ENCODE assay signal across 1 cellular context in the genomic region with DNA sequence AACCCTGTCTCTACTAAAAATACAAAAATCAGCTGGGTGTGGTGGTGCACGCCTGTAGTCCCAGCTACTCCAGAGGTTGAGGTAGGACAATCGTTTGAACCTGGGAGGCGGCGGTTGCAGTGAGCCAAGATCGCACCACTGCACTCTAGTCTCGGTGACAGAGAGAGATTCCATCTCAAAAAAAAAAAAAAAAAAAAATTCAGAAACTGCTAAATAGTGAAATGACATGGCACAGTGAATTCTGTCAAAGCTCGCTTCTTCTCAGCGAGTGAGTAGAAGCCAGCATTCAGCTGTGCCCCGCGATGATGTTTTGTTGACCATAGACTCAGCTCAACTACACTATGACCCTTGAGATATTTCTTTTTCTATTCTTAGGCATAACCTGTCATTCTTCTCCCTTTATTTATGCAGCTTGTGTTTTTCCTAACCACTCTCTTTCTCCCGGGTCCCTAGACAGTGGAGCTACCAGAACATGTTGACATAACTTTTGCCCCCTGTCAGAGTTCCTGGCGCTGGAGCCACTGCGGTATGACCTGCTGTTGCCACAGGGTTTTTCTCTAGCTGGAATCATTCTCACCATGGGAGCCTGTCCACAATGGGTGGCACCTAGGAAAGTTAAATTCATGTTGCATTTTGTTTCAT.
TF ChIP-seq lines count a peak whose summit lies in the region.

No MANE protein-coding gene starts in this region.

TF ChIP-seq in HepG2, 621 proteins besides CTCF, POLR2A, EP300 and RAD21 (continued from another document and continues in another):
- TF ChIP-seq, protein P1, sequence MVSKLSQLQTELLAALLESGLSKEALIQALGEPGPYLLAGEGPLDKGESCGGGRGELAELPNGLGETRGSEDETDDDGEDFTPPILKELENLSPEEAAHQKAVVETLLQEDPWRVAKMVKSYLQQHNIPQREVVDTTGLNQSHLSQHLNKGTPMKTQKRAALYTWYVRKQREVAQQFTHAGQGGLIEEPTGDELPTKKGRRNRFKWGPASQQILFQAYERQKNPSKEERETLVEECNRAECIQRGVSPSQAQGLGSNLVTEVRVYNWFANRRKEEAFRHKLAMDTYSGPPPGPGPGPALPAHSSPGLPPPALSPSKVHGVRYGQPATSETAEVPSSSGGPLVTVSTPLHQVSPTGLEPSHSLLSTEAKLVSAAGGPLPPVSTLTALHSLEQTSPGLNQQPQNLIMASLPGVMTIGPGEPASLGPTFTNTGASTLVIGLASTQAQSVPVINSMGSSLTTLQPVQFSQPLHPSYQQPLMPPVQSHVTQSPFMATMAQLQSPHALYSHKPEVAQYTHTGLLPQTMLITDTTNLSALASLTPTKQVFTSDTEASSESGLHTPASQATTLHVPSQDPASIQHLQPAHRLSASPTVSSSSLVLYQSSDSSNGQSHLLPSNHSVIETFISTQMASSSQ (IDR thresholded peaks at IDR 0.05; ENCODE audit: low read depth): 0 out of 2 replicates have a peak, but pooled peaks have one; percentile 17
- TF ChIP-seq, protein P1 (CRISPR knock-in tag; IDR thresholded peaks at IDR 0.05; ENCODE audit: borderline replicate concordance): no peak
- TF ChIP-seq HNRNPK (IDR thresholded peaks at IDR 0.05; ENCODE audit: low read depth, low read length, poor library complexity, severe bottlenecking) (no peak), E2F1 (CRISPR knock-in tag; IDR thresholded peaks at IDR 0.05) (no peak), CENPT (CRISPR knock-in tag; IDR thresholded peaks at IDR 0.05; ENCODE audit: low read depth) (no peak), ZNF382 (CRISPR knock-in tag; IDR thresholded peaks at IDR 0.05; ENCODE audit: borderline replicate concordance) (no peak), ZBTB38 (CRISPR knock-in tag; IDR thresholded peaks at IDR 0.05) (no peak), ZFY (CRISPR knock-in tag; IDR thresholded peaks at IDR 0.05) (no peak), ZNF251 (CRISPR knock-in tag; IDR thresholded peaks at IDR 0.05) (no peak), YEATS2 (CRISPR knock-in tag; IDR thresholded peaks at IDR 0.05; ENCODE audit: borderline replicate concordance) (no peak; the same call in 1 of the 2 replicates), JUNB (CRISPR knock-in tag; IDR thresholded peaks at IDR 0.05; ENCODE audit: borderline replicate concordance) (no peak), JDP2 (CRISPR knock-in tag; IDR thresholded peaks at IDR 0.05; ENCODE audit: borderline replicate concordance) (no peak), ZNF883 (CRISPR knock-in tag; IDR thresholded peaks at IDR 0.05; ENCODE audit: not compliant biosample characterization) (no peak), PLRG1 (conservative IDR thresholded peaks at IDR 0.05) (no peak), GPN1 (CRISPR knock-in tag; IDR thresholded peaks at IDR 0.05; ENCODE audit: borderline replicate concordance) (no peak), ZNF605 (CRISPR knock-in tag; IDR thresholded peaks at IDR 0.05) (no peak), RBM39 (IDR thresholded peaks at IDR 0.05; ENCODE audit: low read depth, low read length, poor library complexity, severe bottlenecking) (no peak), ZNF460 (CRISPR knock-in tag; IDR thresholded peaks at IDR 0.05; ENCODE audit: borderline replicate concordance) (0 out of 2 replicates have a peak, but pooled peaks have one; percentile 46), NFE2 (CRISPR knock-in tag; IDR thresholded peaks at IDR 0.05) (no peak), XBP1 (CRISPR knock-in tag; IDR thresholded peaks at IDR 0.05) (no peak), MAF1 (CRISPR knock-in tag; IDR thresholded peaks at IDR 0.05; ENCODE audit: borderline replicate concordance) (no peak), ZBTB37 (CRISPR knock-in tag; IDR thresholded peaks at IDR 0.05) (no peak), CENPBD1 (CRISPR knock-in tag; IDR thresholded peaks at IDR 0.05; ENCODE audit: borderline replicate concordance, low read depth) (no peak), TAF1 (CRISPR knock-in tag; IDR thresholded peaks at IDR 0.05) (no peak), ISX (CRISPR knock-in tag; conservative IDR thresholded peaks at IDR 0.05) (no peak), ARNTL (CRISPR knock-in tag; IDR thresholded peaks at IDR 0.05) (no peak), KDM5A (IDR thresholded peaks at IDR 0.05; ENCODE audit: borderline replicate concordance, low read length) (no peak), ZBTB26 (CRISPR knock-in tag; IDR thresholded peaks at IDR 0.05; ENCODE audit: borderline replicate concordance) (no peak; the same call in 1 of the 2 replicates), PAX8 (CRISPR knock-in tag; IDR thresholded peaks at IDR 0.05; ENCODE audit: borderline replicate concordance) (no peak), NCOA2 (CRISPR knock-in tag; IDR thresholded peaks at IDR 0.05) (peak; percentile 27; the same call in 1 of the 2 replicates), BCL3 (CRISPR knock-in tag; IDR thresholded peaks at IDR 0.05) (no peak), ZNF30 (CRISPR knock-in tag; IDR thresholded peaks at IDR 0.05) (no peak), ZHX2 (IDR thresholded peaks at IDR 0.05; ENCODE audit: low read depth) (no peak), ZHX2 (CRISPR knock-in tag; IDR thresholded peaks at IDR 0.05; ENCODE audit: borderline replicate concordance) (no peak), ZFP90 (CRISPR knock-in tag; IDR thresholded peaks at IDR 0.05; ENCODE audit: borderline replicate concordance) (no peak), CCDC6 (CRISPR knock-in tag; IDR thresholded peaks at IDR 0.05) (no peak), KAT7 (CRISPR knock-in tag; IDR thresholded peaks at IDR 0.05; ENCODE audit: borderline replicate concordance) (no peak)
- TF ChIP-seq, protein P2, sequence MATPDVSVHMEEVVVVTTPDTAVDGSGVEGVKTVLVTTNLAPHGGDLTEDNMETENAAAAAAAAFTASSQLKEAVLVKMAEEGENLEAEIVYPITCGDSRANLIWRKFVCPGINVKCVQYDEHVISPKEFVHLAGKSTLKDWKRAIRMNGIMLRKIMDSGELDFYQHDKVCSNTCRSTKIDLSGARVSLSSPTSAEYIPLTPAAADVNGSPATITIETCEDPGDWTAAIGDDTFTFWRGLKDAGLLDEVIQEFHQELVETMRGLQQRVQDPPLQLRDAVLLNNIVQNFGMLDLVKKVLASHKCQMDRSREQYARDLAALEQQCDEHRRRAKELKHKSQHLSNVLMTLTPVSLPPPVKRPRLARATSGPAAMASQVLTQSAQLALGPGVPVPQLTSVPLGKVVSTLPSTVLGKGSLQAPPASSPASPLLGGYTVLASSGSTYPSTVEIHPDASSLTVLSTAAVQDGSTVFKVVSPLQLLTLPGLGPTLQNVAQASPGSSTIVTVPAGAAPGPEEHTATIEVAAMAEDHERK (CRISPR knock-in tag; IDR thresholded peaks at IDR 0.05; ENCODE audit: low read depth): no peak
- TF ChIP-seq, protein P3, sequence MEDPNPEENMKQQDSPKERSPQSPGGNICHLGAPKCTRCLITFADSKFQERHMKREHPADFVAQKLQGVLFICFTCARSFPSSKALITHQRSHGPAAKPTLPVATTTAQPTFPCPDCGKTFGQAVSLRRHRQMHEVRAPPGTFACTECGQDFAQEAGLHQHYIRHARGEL (CRISPR knock-in tag; IDR thresholded peaks at IDR 0.05): no peak
- TF ChIP-seq, protein P4, sequence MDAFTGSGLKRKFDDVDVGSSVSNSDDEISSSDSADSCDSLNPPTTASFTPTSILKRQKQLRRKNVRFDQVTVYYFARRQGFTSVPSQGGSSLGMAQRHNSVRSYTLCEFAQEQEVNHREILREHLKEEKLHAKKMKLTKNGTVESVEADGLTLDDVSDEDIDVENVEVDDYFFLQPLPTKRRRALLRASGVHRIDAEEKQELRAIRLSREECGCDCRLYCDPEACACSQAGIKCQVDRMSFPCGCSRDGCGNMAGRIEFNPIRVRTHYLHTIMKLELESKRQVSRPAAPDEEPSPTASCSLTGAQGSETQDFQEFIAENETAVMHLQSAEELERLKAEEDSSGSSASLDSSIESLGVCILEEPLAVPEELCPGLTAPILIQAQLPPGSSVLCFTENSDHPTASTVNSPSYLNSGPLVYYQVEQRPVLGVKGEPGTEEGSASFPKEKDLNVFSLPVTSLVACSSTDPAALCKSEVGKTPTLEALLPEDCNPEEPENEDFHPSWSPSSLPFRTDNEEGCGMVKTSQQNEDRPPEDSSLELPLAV (CRISPR knock-in tag; conservative IDR thresholded peaks at IDR 0.05; ENCODE audit: low read depth): no peak
